ENCODE assay signal across 20 cellular contexts in the genomic region with DNA sequence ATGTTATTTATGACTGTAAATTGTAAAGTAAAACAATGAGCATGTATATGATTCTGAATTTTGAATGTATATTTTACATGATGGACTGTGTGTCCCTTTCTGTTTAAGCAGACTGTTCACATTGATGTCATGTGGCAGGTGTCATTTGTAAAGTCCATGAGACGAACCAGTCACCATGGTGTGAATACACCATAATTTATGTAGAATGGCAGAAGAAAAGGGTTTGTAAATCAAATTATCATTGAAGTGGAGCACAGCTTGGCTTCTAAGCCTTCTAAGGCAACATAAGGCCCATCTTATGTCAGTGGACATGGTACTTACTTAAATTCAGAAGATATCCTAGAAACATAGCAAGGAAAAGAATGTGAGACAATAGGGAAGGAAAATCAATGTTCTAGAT. TPM values are rescaled to one million over a fixed set of nuclear protein-coding genes. Genes with fewer than 3 reads are reported as not detected.
A peak's percentile ranks its signal among the peaks of the same experiment; 100 is the strongest.
DNase-seq lines count a peak whose midpoint lies in the region; ATAC-seq, FAIRE-seq and TF ChIP-seq lines count a peak whose summit lies in the region.
"Had no signal": no experiment of that assay in that cellular context is flagged by ENCODE, and none has a peak within 500 bp of the region (broad histone marks: within the 10 kb centered on the region; RNA-seq: fewer than 3 reads in every experiment).

No MANE protein-coding gene starts in this region.

- FAIRE-seq in HTR-8/SVneo (lab: Jason Lieb, UNC) = peak; percentile 54
- no peak for FAIRE-seq in GM12878 (lab: Jason Lieb, UNC)
- FAIRE-seq: A549 had no signal

- DNase-seq in HTR-8/SVneo (ENCODE audit: insufficient read length, low spot score) = no peak
- no peak for DNase-seq in GM12878 (ENCODE audit: low read depth, low spot score)
- DNase-seq in omental fat pad (ENCODE audit: low spot score) = no peak
- DNase-seq: CD8-positive, alpha-beta T cell; COR-L47; DND-41; GDM1; GOT3; HFFc6 had no signal

- intact Hi-C loops in GM12878 (cut with micrococcal nuclease; ENCODE audit: unreplicated experiment) = no loop called here

- H3K27me3 ChIP-seq in GM12878 (replicated peaks in 1 of 2; ENCODE audit: control insufficient read depth in 2 of 2, insufficient read depth in 2 of 2, low read length in 1 of 2) (peaks cover 12 to 31% of the 10 kb centered on the region in 2 experiments), iPS-18a (ENCODE audit: control insufficient read depth, insufficient read depth, low read length) (peaks cover 52% of the 10 kb centered on the region), neuron (ENCODE audit: insufficient read depth, low read length) (no peaks in the 10 kb centered on the region), gastroesophageal sphincter (peaks cover 7% of the 10 kb centered on the region)

- H3K36me3 ChIP-seq in GM12878 (ENCODE audit: control insufficient read depth in 2 of 2, insufficient read depth in 2 of 2, low read length in 1 of 2) (no peaks in the 10 kb centered on the region), iPS-18a (ENCODE audit: control insufficient read depth, low read depth, low read length) (no peaks in the 10 kb centered on the region), neuron (ENCODE audit: insufficient read depth, low read length) (no peaks in the 10 kb centered on the region), gastroesophageal sphincter (no peaks in the 10 kb centered on the region)
- H3K36me3 ChIP-seq: HAP-1 had no signal

- POLR2A ChIA-PET in GM12878 (lab: Charles Lee) = no interaction called here

- 36% methylated on average over 1 of the region's 1 CpG for WGBS in GM12878 (ENCODE audit: insufficient coverage, insufficient replicate concordance, low lambda C conversion rate, missing lambda C conversion rate)
- WGBS in gastroesophageal sphincter (ENCODE audit: low coverage in 1 of 2), 2 donors = 83 to 100% methylated on average over 1 of the region's 1 CpG

- RAD21 ChIA-PET in GM12878 (lab: Charles Lee; ENCODE audit: unreplicated experiment) = no interaction called here

- H3K9ac ChIP-seq in GM12878 (ENCODE audit: control insufficient read depth, insufficient read depth, low read length) (no peak overlapping the region), iPS-18a (ENCODE audit: low read length) (no peak overlapping the region)
- H3K9ac ChIP-seq: KMS-11 had no signal

- TF ChIP-seq CTCF in GM12878 (IDR thresholded peaks at IDR 0.05 in 2 of 3, conservative IDR thresholded peaks at IDR 0.05 in 1 of 3; ENCODE audit: control insufficient read depth in 2 of 3, extremely low read depth in 1 of 3, insufficient read depth in 1 of 3, low read depth in 3 of 3, low read length in 3 of 3) = no peak
- no peak for TF ChIP-seq CTCF in gastroesophageal sphincter (IDR thresholded peaks at IDR 0.05)
- TF ChIP-seq CTCF in omental fat pad (IDR thresholded peaks at IDR 0.05) = no peak

- no peak overlapping the region for H3K4me3 ChIP-seq in GM12878
- peak overlapping the region; percentile 9 for H3K4me3 ChIP-seq in iPS-18a (ENCODE audit: low read length)
- H3K4me3 ChIP-seq in neuron (ENCODE audit: low read length) = peak overlapping the region; percentile 2
- no peak overlapping the region for H3K4me3 ChIP-seq in gastroesophageal sphincter
- H3K4me3 ChIP-seq: A549, HAP-1 had no signal

- H3K4me1 ChIP-seq in GM12878 (ENCODE audit: control insufficient read depth, insufficient read depth, low read length) (peaks cover 15% of the 10 kb centered on the region; the same call in 1 of the 2 replicates), iPS-18a (ENCODE audit: control insufficient read depth, low read depth, low read length) (peaks cover 31% of the 10 kb centered on the region), neuron (ENCODE audit: insufficient read depth, low read length) (peaks cover 49% of the 10 kb centered on the region), gastroesophageal sphincter (peaks cover 0 to 33% (median 7%) of the 10 kb centered on the region in 3 donors)
- H3K4me1 ChIP-seq: A549 had no signal

- no peak for ATAC-seq in GM12878
- ATAC-seq in gastroesophageal sphincter = no peak
- no peak for ATAC-seq in HG03025 (IDR thresholded peaks at IDR 0.05; ENCODE audit: low FRiP score, unreplicated experiment)
- no peak for ATAC-seq in omental fat pad (ENCODE audit: low FRiP score)
- ATAC-seq: A549; CD8-positive, alpha-beta T cell had no signal

- H3K27ac ChIP-seq in GM12878 (ENCODE audit: control insufficient read depth, insufficient read depth) (no peak overlapping the region), iPS-18a (ENCODE audit: low read length) (no peak overlapping the region), gastroesophageal sphincter (no peak overlapping the region)
- H3K27ac ChIP-seq: A549, HL-60, KMS-11 had no signal

- no peak for TF ChIP-seq EP300 in GM12878 (IDR thresholded peaks at IDR 0.05; ENCODE audit: borderline replicate concordance in 1 of 2, control insufficient read depth in 1 of 2, low read depth in 2 of 2, low read length in 2 of 2)
- TF ChIP-seq EP300 in gastroesophageal sphincter (IDR thresholded peaks at IDR 0.05) = no peak

- no peak overlapping the region for H3K4me2 ChIP-seq in GM12878 (ENCODE audit: control insufficient read depth, insufficient read depth)
- H3K4me2 ChIP-seq: A549, KMS-11 had no signal

- H3K79me2 ChIP-seq in GM12878 (ENCODE audit: control insufficient read depth, insufficient read depth, low read length) = no peaks in the 10 kb centered on the region

- H3K9me3 ChIP-seq in GM12878 (replicated peaks; ENCODE audit: control insufficient read depth, insufficient read depth, low read length) = no peaks in the 10 kb centered on the region; the same call in 2 of the 3 replicates
- no peaks in the 10 kb centered on the region for H3K9me3 ChIP-seq in iPS-18a (ENCODE audit: control insufficient read depth, low read depth, low read length)
- no peaks in the 10 kb centered on the region for H3K9me3 ChIP-seq in neuron (ENCODE audit: low read length)
- no peaks in the 10 kb centered on the region for H3K9me3 ChIP-seq in gastroesophageal sphincter
- H3K9me3 ChIP-seq: A549, HAP-1 had no signal

- TF ChIP-seq POLR2A in GM12878 (IDR thresholded peaks at IDR 0.05; ENCODE audit: low read depth, low read length) (no peak), gastroesophageal sphincter (IDR thresholded peaks at IDR 0.05) (no peak)

- SMC1A ChIA-PET in GM12878 (lab: Charles Lee; ENCODE audit: uncharacterized antibody, unreplicated experiment) = interaction anchor here (0.7 kb wide), 1 partner anchor 36 kb away, joined by 3 read pairs; no protein-coding TSS in a partner anchor

- TF ChIP-seq RAD21 in GM12878 (IDR thresholded peaks at IDR 0.05; ENCODE audit: insufficient read depth, low read depth, low read length) = no peak

- no TSS peak for BruUV-seq in GM12878 (replicated peaks; lab: Mats Ljungman, UMichigan)

- H2AFZ ChIP-seq in GM12878 (ENCODE audit: control insufficient read depth, low read depth, low read length) = no peak overlapping the region
- H2AFZ ChIP-seq in neuron (ENCODE audit: low read depth, low read length) = no peak overlapping the region

- H4K20me1 ChIP-seq in GM12878 (ENCODE audit: control insufficient read depth, insufficient read depth) = no peaks in the 10 kb centered on the region

- in situ Hi-C loops in GM12878 (cut with MboI) = no loop called here

- CTCF ChIA-PET in GM12878 (lab: Yijun Ruan, JAX) = interaction anchor here (0.7 to 1.4 kb wide), 2 partner anchors 8 to 9 kb away, joined by 4 read pairs; no protein-coding TSS in a partner anchor

TF ChIP-seq in GM12878, 131 proteins besides CTCF, POLR2A, EP300 and RAD21:
- TF ChIP-seq CHD2 (IDR thresholded peaks at IDR 0.05; ENCODE audit: borderline replicate concordance, low read depth, low read length) = no peak
- 0 out of 2 replicates have a peak, but pooled peaks have one; percentile 41 for TF ChIP-seq EZH2 (IDR thresholded peaks at IDR 0.05; ENCODE audit: borderline replicate concordance, control insufficient read depth, low read depth, low read length)
TF ChIP-seq in GM12878: peak in this region for 1.

RNA-seq across cellular contexts. Expression of a gene that starts 4.5 kb away (rescaled TPM):
- total RNA-seq in GM12878 (2013; cell fraction: nucleolus; rRNA removed) = not detected in 2 replicates
- 0.06 and 0.33 TPM in 2 replicates for total RNA-seq in GM12878 (2014; rRNA removed)
- total RNA-seq in GM12878 (2014; rRNA removed; fragmentation: Illumina TruSeq; extraction: Trizol) = 0.09 TPM in 2 replicates
- 0.21 TPM in 1 of 2 replicates, not detected in the other for total RNA-seq in GM12878 (2021)
- polyA plus RNA-seq in GM12878 (2011; ENCODE audit: low read depth) = not detected
- not detected in 2 replicates for polyA plus RNA-seq in GM12878 (2011; rRNA removed)
- polyA plus RNA-seq in GM12878 (2011; cell fraction: cytosol; rRNA removed) = not detected in 2 replicates
- polyA plus RNA-seq in GM12878 (2011; cell fraction: nucleus; rRNA removed) = not detected in 2 replicates
- 0.04 TPM in 1 of 2 replicates, not detected in the other for polyA plus RNA-seq in GM12878 (2012)
- polyA plus RNA-seq in GM12878 (2014; fragmentation: Illumina TruSeq; extraction: Trizol) = 0.19 and 0.32 TPM in 2 replicates
- polyA plus RNA-seq in GM12878 (2014; fragmentation: Nextera tagmentation; extraction: Ambion mirVana) = under 1 TPM in 1 of 2 experiments, not detected in 1; 0.11 TPM
- 0.05 and 0.14 TPM in 2 replicates for polyA plus RNA-seq in GM12878 (2014; rRNA removed)
- polyA plus RNA-seq in GM12878 (2016; fragmentation: Nextera tagmentation; extraction: Ambion mirVana) = not detected
- polyA minus RNA-seq in GM12878 (2011; rRNA and poly(A)+ RNA removed) = not detected in 2 replicates
- not detected in 2 replicates for polyA minus RNA-seq in GM12878 (2011; cell fraction: cytosol; rRNA and poly(A)+ RNA removed)
- polyA minus RNA-seq in GM12878 (2011; cell fraction: nucleus; rRNA and poly(A)+ RNA removed) = not detected in 2 replicates
- total RNA-seq in gastroesophageal sphincter = 10 to 100 TPM; 23.3 to 35.5 (median 25.5) TPM
- total RNA-seq in omental fat pad = 1 to 10 TPM; 3.2 to 7.0 (median 4.2) TPM
- total RNA-seq: CD8-positive, alpha-beta T cell had no signal
- polyA plus RNA-seq: CD14-positive monocyte had no signal

RNA-seq across cellular contexts. Expression of a gene that starts 53.3 kb away (rescaled TPM):
- total RNA-seq in GM12878 (2013; cell fraction: nucleolus; rRNA removed) = 0.27 TPM in 2 replicates
- total RNA-seq in GM12878 (2014; rRNA removed) = 0.05 and 0.28 TPM in 2 replicates
- total RNA-seq in GM12878 (2014; rRNA removed; fragmentation: Illumina TruSeq; extraction: Trizol) = 0.18 and 0.23 TPM in 2 replicates
- 0.44 and 0.45 TPM in 2 replicates for total RNA-seq in GM12878 (2021)
- 0.17 TPM for polyA plus RNA-seq in GM12878 (2011; ENCODE audit: low read depth)
- 0.24 and 0.45 TPM in 2 replicates for polyA plus RNA-seq in GM12878 (2011; rRNA removed)
- 0.49 and 0.57 TPM in 2 replicates for polyA plus RNA-seq in GM12878 (2011; cell fraction: cytosol; rRNA removed)
- polyA plus RNA-seq in GM12878 (2011; cell fraction: nucleus; rRNA removed) = 0.35 and 0.49 TPM in 2 replicates
- 0.13 and 0.23 TPM in 2 replicates for polyA plus RNA-seq in GM12878 (2012)
- 0.31 and 0.32 TPM in 2 replicates for polyA plus RNA-seq in GM12878 (2014; fragmentation: Illumina TruSeq; extraction: Trizol)
- polyA plus RNA-seq in GM12878 (2014; fragmentation: Nextera tagmentation; extraction: Ambion mirVana) = under 1 TPM; 0.16 to 0.21 TPM
- polyA plus RNA-seq in GM12878 (2014; rRNA removed) = 0.18 and 0.22 TPM in 2 replicates
- under 1 TPM in 1 of 2 experiments, not detected in 1; 0.15 TPM for polyA plus RNA-seq in GM12878 (2016; fragmentation: Nextera tagmentation; extraction: Ambion mirVana)
- 0.66 and 0.72 TPM in 2 replicates for polyA minus RNA-seq in GM12878 (2011; rRNA and poly(A)+ RNA removed)
- not detected in 2 replicates for polyA minus RNA-seq in GM12878 (2011; cell fraction: cytosol; rRNA and poly(A)+ RNA removed)
- 0.12 and 0.38 TPM in 2 replicates for polyA minus RNA-seq in GM12878 (2011; cell fraction: nucleus; rRNA and poly(A)+ RNA removed)
- under 1 TPM in 1 of 4 donors, not detected in 3; 0.30 TPM for total RNA-seq in gastroesophageal sphincter
- not detected for total RNA-seq in omental fat pad
- total RNA-seq: CD8-positive, alpha-beta T cell; HFFc6 had no signal
- polyA plus RNA-seq: A549, BJ, CD14-positive monocyte, IgD-negative memory B cell had no signal

Comparison
In these comparisons a context has a peak if more than half of its experiments do, and no peak if none do; other contexts are left out.
1. H3K4me3 ChIP-seq: peak in iPS-18a (single experiment) and neuron (single experiment); none in GM12878 (single experiment) and gastroesophageal sphincter (0 of 2).